In the genomic region with DNA sequence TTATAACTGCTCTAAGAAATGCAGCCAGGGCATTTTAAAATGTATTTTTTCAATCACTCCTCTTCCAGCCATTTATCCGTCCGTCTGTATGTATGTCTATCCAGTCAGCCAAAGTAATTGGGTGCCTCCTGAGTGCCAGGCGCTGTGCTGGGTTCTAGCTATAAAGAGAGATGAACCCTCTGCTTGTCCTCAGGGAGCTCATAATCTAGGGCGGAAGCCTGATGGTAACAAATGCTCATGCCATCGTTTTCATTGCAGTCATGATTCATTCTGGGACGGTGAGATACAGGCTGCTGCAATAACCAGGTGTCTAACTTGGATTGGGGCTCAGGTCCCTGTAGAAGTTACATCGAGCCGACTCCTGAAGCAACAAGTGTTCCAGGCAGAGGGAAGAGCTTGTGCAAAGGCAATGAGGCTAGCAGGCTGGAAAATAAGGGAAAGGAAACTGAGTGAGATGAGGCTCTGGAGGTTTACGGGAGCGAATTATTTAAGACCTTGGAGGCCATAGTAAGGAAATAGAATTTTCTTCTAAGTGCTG, we compare ENCODE assay signal across 8 cellular contexts. TPM values are rescaled to one million over a fixed set of nuclear protein-coding genes. Genes with fewer than 3 reads are reported as not detected.
DNase-seq lines count a peak whose midpoint lies in the region; ATAC-seq lines count a peak whose summit lies in the region.

No MANE protein-coding gene starts in this region.

- peak; percentile 32 for DNase-seq in NK-92 treated with Interleukin-12 subunit alpha and Interleukin-12 subunit beta, amount 100 ng/mL, for 24 hours (lab: John Stamatoyannopoulos, UW)
- DNase-seq in NK-92 (lab: John Stamatoyannopoulos, UW; ENCODE audit: unreplicated experiment) (no peak), COLO668 (lab: John Stamatoyannopoulos, UW; ENCODE audit: unreplicated experiment) (no peak), EL (no peak)
- no peak for DNase-seq in activated CD8-positive, alpha-beta T cell treated with anti-CD3 and anti-CD28 coated beads, Interleukin-2, amount 10 ng/mL, durations not matched to agents 7 days and 5 days

- H3K4me3 Mint-ChIP-seq in activated CD8-positive, alpha-beta T cell treated with anti-CD3 and anti-CD28 coated beads, Interleukin-2, amount 10 ng/mL, durations not matched to agents 7 days and 5 days: peak overlapping the region; percentile 80

- H3K4me3 ChIP-seq in iPS-18a (ENCODE audit: low read length) (peak overlapping the region; percentile 8), stomach smooth muscle (ENCODE audit: low read length in 2 of 2) (peak overlapping the region; percentile 47 to 71)

- peak overlapping the region; percentile 94 for H3K27ac Mint-ChIP-seq in activated CD8-positive, alpha-beta T cell treated with anti-CD3 and anti-CD28 coated beads, Interleukin-2, amount 10 ng/mL, durations not matched to agents 7 days and 5 days

- no peaks in the 10 kb centered on the region for H3K36me3 ChIP-seq in iPS-18a (ENCODE audit: control insufficient read depth, low read depth, low read length)
- H3K36me3 ChIP-seq in stomach smooth muscle (ENCODE audit: control insufficient read depth in 2 of 2, insufficient read depth in 2 of 2, low read length in 2 of 2): no peaks in the 10 kb centered on the region

- peaks cover 60% of the 10 kb centered on the region for H3K4me1 Mint-ChIP-seq in activated CD8-positive, alpha-beta T cell treated with anti-CD3 and anti-CD28 coated beads, Interleukin-2, amount 10 ng/mL, durations not matched to agents 7 days and 5 days (ENCODE audit: low read depth)

- H3K27me3 ChIP-seq in iPS-18a (ENCODE audit: control insufficient read depth, insufficient read depth, low read length) (peaks cover 8% of the 10 kb centered on the region), stomach smooth muscle (ENCODE audit: control insufficient read depth in 1 of 2, insufficient read depth in 2 of 2, low read length in 2 of 2) (no peaks in the 10 kb centered on the region)

- H3K4me1 ChIP-seq in iPS-18a (ENCODE audit: control insufficient read depth, low read depth, low read length) (peaks cover 29% of the 10 kb centered on the region), stomach smooth muscle (ENCODE audit: control insufficient read depth, insufficient read depth, low read length) (peaks cover 27% of the 10 kb centered on the region)

- H3K36me3 Mint-ChIP-seq in activated CD8-positive, alpha-beta T cell treated with anti-CD3 and anti-CD28 coated beads, Interleukin-2, amount 10 ng/mL, durations not matched to agents 7 days and 5 days (ENCODE audit: low read depth): peaks cover 9% of the 10 kb centered on the region

- H3K27ac ChIP-seq in iPS-18a (ENCODE audit: low read length) (no peak overlapping the region), stomach smooth muscle (ENCODE audit: low read length) (peak overlapping the region; percentile 74)

- H3K27me3 Mint-ChIP-seq in activated CD8-positive, alpha-beta T cell treated with anti-CD3 and anti-CD28 coated beads, Interleukin-2, amount 10 ng/mL, durations not matched to agents 7 days and 5 days (ENCODE audit: low read depth): no peaks in the 10 kb centered on the region

- POLR2A ChIA-PET in activated CD8-positive, alpha-beta T cell treated with anti-CD3 and anti-CD28 coated beads, Interleukin-2, amount 10 ng/mL, durations not matched to agents 7 days and 5 days (lab: Charles Lee): interaction anchor here (0.6 to 4.9 kb wide), 6 partner anchors 21 to 220 kb away, joined by 3 to 81 read pairs (median 3); no protein-coding TSS in a partner anchor

- no peaks in the 10 kb centered on the region for H3K9me3 ChIP-seq in iPS-18a (ENCODE audit: control insufficient read depth, low read depth, low read length)
- no peaks in the 10 kb centered on the region for H3K9me3 ChIP-seq in stomach smooth muscle (ENCODE audit: control insufficient read depth in 2 of 2, low read length in 2 of 2)

- H3K9me3 Mint-ChIP-seq in activated CD8-positive, alpha-beta T cell treated with anti-CD3 and anti-CD28 coated beads, Interleukin-2, amount 10 ng/mL, durations not matched to agents 7 days and 5 days (ENCODE audit: insufficient read depth): no peaks in the 10 kb centered on the region

- no peak overlapping the region for H3K9ac ChIP-seq in iPS-18a (ENCODE audit: low read length)
- peak overlapping the region; percentile 54 to 74 for H3K9ac ChIP-seq in stomach smooth muscle (ENCODE audit: low read length in 2 of 2)

- CTCF ChIA-PET in activated CD8-positive, alpha-beta T cell treated with anti-CD3 and anti-CD28 coated beads, Interleukin-2, amount 10 ng/mL, durations not matched to agents 7 days and 5 days (lab: Charles Lee): interaction anchor here (0.8 to 8.8 kb wide), 13 partner anchors 10 to 364 kb away, joined by 3 to 320 read pairs (median 18); a partner anchor contains a TSS

- ATAC-seq in activated CD8-positive, alpha-beta T cell treated with anti-CD3 and anti-CD28 coated beads, Interleukin-2, amount 10 ng/mL, durations not matched to agents 7 days and 5 days: no peak
- no peak for ATAC-seq in HG03196 (IDR thresholded peaks at IDR 0.05; ENCODE audit: unreplicated experiment)

RNA-seq across cellular contexts. Expression of a gene that starts 11.6 kb away (rescaled TPM):
- total RNA-seq in activated CD8-positive, alpha-beta T cell treated with anti-CD3 and anti-CD28 coated beads, Interleukin-2, amount 10 ng/mL, durations not matched to agents 7 days and 5 days: 100 to 1,000 TPM; 271 to 272 TPM

RNA-seq across cellular contexts. Expression of a gene that starts 25.4 kb away (rescaled TPM):
- total RNA-seq in activated CD8-positive, alpha-beta T cell treated with anti-CD3 and anti-CD28 coated beads, Interleukin-2, amount 10 ng/mL, durations not matched to agents 7 days and 5 days: under 1 TPM; 0.08 to 0.21 TPM

RNA-seq across cellular contexts. Expression of a gene that starts 56.4 kb away (rescaled TPM):
- total RNA-seq in activated CD8-positive, alpha-beta T cell treated with anti-CD3 and anti-CD28 coated beads, Interleukin-2, amount 10 ng/mL, durations not matched to agents 7 days and 5 days: 10 to 100 TPM; 20.9 to 22.7 TPM
